In genomic region chr10:68826764-68827591, GRCh38 we compare ENCODE assay signal across 1 cellular context.
TF ChIP-seq lines count a peak whose summit lies in the region.

STOX1 (plus strand) TSS chr10:68827531; CDS start chr10:68827624, 93 bp downstream.

TF ChIP-seq in HEK293, 187 proteins besides CTCF, POLR2A, EP300 and RAD21 (continued from another document):
- TF ChIP-seq SP7 (tag by site-specific recombination; IDR thresholded peaks at IDR 0.05) (peak; percentile 57), MYNN (tag by site-specific recombination; IDR thresholded peaks at IDR 0.05; ENCODE audit: borderline replicate concordance) (no peak), ZNF747 (tag by site-specific recombination; IDR thresholded peaks at IDR 0.05) (no peak), ZNF639 (tag by site-specific recombination; IDR thresholded peaks at IDR 0.05) (no peak), ZNF155 (tag by site-specific recombination; IDR thresholded peaks at IDR 0.05) (no peak), ZNF571 (tag by site-specific recombination; IDR thresholded peaks at IDR 0.05) (no peak), ZNF600 (tag by site-specific recombination; IDR thresholded peaks at IDR 0.05) (peak; percentile 89), ZNF514 (tag by site-specific recombination; IDR thresholded peaks at IDR 0.05) (no peak), OVOL3 (tag by site-specific recombination; IDR thresholded peaks at IDR 0.05) (no peak), SCRT2 (tag by site-specific recombination; IDR thresholded peaks at IDR 0.05) (peak; percentile 92), ZNF16 (tag by site-specific recombination; IDR thresholded peaks at IDR 0.05; ENCODE audit: low read depth) (no peak), ZNF146 (tag by site-specific recombination; IDR thresholded peaks at IDR 0.05) (no peak), ZNF341 (tag by site-specific recombination; IDR thresholded peaks at IDR 0.05; ENCODE audit: low read depth) (peak; percentile 96), ZNF529 (tag by site-specific recombination; IDR thresholded peaks at IDR 0.05; ENCODE audit: insufficient replicate concordance) (no peak), ZEB2 (tag by site-specific recombination; IDR thresholded peaks at IDR 0.05) (peak; percentile 73), ZNF23 (tag by site-specific recombination; IDR thresholded peaks at IDR 0.05; ENCODE audit: borderline replicate concordance) (no peak), ZNF148 (tag by site-specific recombination; IDR thresholded peaks at IDR 0.05; ENCODE audit: borderline replicate concordance) (no peak), ZNF48 (tag by site-specific recombination; IDR thresholded peaks at IDR 0.05) (no peak), ZNF792 (tag by site-specific recombination; IDR thresholded peaks at IDR 0.05) (no peak), BCL11A (tag by site-specific recombination; IDR thresholded peaks at IDR 0.05; ENCODE audit: low read depth) (no peak), GFI1B (tag by site-specific recombination; IDR thresholded peaks at IDR 0.05) (no peak), ZNF521 (tag by site-specific recombination; IDR thresholded peaks at IDR 0.05) (no peak), ZNF24 (tag by site-specific recombination; IDR thresholded peaks at IDR 0.05) (0 out of 2 replicates have a peak, but pooled peaks have one; percentile 55), ZNF621 (tag by site-specific recombination; IDR thresholded peaks at IDR 0.05) (no peak), ZNF350 (tag by site-specific recombination; IDR thresholded peaks at IDR 0.05) (no peak), PRDM4 (tag by site-specific recombination; IDR thresholded peaks at IDR 0.05) (no peak), ZFHX2 (tag by site-specific recombination; conservative IDR thresholded peaks at IDR 0.05) (peak; percentile 43; the same call in 1 of the 2 replicates), ZNF510 (tag by site-specific recombination; IDR thresholded peaks at IDR 0.05; ENCODE audit: insufficient replicate concordance) (no peak), ZSCAN4 (tag by site-specific recombination; IDR thresholded peaks at IDR 0.05) (no peak), ZXDB (tag by site-specific recombination; IDR thresholded peaks at IDR 0.05) (peak; percentile 76), ZNF175 (tag by site-specific recombination; IDR thresholded peaks at IDR 0.05) (no peak)
- TF ChIP-seq, protein P1, sequence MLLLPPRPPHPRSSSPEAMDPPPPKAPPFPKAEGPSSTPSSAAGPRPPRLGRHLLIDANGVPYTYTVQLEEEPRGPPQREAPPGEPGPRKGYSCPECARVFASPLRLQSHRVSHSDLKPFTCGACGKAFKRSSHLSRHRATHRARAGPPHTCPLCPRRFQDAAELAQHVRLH (tag by site-specific recombination; IDR thresholded peaks at IDR 0.05), result no peak
- TF ChIP-seq, protein P2, sequence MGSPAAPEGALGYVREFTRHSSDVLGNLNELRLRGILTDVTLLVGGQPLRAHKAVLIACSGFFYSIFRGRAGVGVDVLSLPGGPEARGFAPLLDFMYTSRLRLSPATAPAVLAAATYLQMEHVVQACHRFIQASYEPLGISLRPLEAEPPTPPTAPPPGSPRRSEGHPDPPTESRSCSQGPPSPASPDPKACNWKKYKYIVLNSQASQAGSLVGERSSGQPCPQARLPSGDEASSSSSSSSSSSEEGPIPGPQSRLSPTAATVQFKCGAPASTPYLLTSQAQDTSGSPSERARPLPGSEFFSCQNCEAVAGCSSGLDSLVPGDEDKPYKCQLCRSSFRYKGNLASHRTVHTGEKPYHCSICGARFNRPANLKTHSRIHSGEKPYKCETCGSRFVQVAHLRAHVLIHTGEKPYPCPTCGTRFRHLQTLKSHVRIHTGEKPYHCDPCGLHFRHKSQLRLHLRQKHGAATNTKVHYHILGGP (tag by site-specific recombination; IDR thresholded peaks at IDR 0.05), result no peak
